ENCODE assay signal across 24 cellular contexts in genomic region chr10:13669182-13669860, GRCh38.
A peak's percentile ranks its signal among the peaks of the same experiment; 100 is the strongest.
DNase-seq lines count a peak whose midpoint lies in the region; ATAC-seq and TF ChIP-seq lines count a peak whose summit lies in the region.
"Had no signal": no experiment of that assay in that cellular context is flagged by ENCODE, and none has a peak within 500 bp of the region (broad histone marks: within the 10 kb centered on the region; RNA-seq: fewer than 3 reads in every experiment).

No MANE protein-coding gene starts in this region.

- H3K4ac ChIP-seq in mesenchymal stem cell (ENCODE audit: low read depth in 1 of 2, low read length in 2 of 2), result no peak overlapping the region

- no peaks in the 10 kb centered on the region for H3K27me3 ChIP-seq in mesenchymal stem cell (ENCODE audit: control insufficient read depth in 1 of 2, insufficient read depth in 1 of 2, low read length in 2 of 2)
- H3K27me3 ChIP-seq in upper lobe of right lung, result no peaks in the 10 kb centered on the region
- H3K27me3 ChIP-seq in BE2C, result no peaks in the 10 kb centered on the region; the same call in 1 of the 2 replicates
- H3K27me3 ChIP-seq: colonic mucosa, neural progenitor cell had no signal

- TF ChIP-seq CTCF in upper lobe of right lung (IDR thresholded peaks at IDR 0.05) (no peak), BE2C (IDR thresholded peaks at IDR 0.05; ENCODE audit: low read depth, low read length) (no peak)

- no peak overlapping the region for H4K91ac ChIP-seq in mesenchymal stem cell (ENCODE audit: low read length)

- H2AK5ac ChIP-seq in mesenchymal stem cell (ENCODE audit: low read length, severe bottlenecking), result peak overlapping the region; percentile 91

- ATAC-seq in upper lobe of right lung, result peak; percentile 40
- ATAC-seq: HCT116; SK-N-SH treated with all-trans-retinoic acid at 6 μM for 48 hours; stimulated activated effector memory CD8-positive, alpha-beta T cell treated with anti-CD3 and anti-CD28 coated beads, Interleukin-12 subunit alpha, Interleukin-12 subunit beta, amount 100 ng/mL, for 72 hours had no signal

- DNase-seq in HuH-7.5 (ENCODE audit: low spot score) (peak; percentile 32), glomerular visceral epithelial cell (ENCODE audit: extremely low spot score) (peak; percentile 21), mesenchymal stem cell (no peak), upper lobe of right lung (no peak), BE2C (no peak), DMS153 treated with DMSO at 0.1 percent for 48 hours (lab: John Stamatoyannopoulos, UW; ENCODE audit: unreplicated experiment) (no peak), dermis blood vessel endothelial cell (no peak)
- DNase-seq: activated CD4-positive, alpha-beta T cell treated with anti-CD3 and anti-CD28 coated beads for 4 hours; activated naive CD4-positive, alpha-beta T cell; activated T-cell treated with anti-CD3 and anti-CD28 coated beads, Interleukin-2, amount 50 U/mL, for 48 hours; CD4-positive, alpha-beta T cell; colonic mucosa; DMS153; KG1; NCI-H1436 treated with DMSO at 0.1 percent for 48 hours; NCI-H2107; NCI-H446; stimulated activated CD4-positive, alpha-beta T cell treated with anti-CD3 and anti-CD28 coated beads, Interleukin-2, amount 100 ng/mL, for 24 hours; T-helper 2 cell had no signal

- no peak overlapping the region for H2BK15ac ChIP-seq in mesenchymal stem cell (ENCODE audit: low read depth, poor library complexity, severe bottlenecking)

- H3K79me1 ChIP-seq in mesenchymal stem cell (replicated peaks; ENCODE audit: low read length, poor library complexity, severe bottlenecking), result peaks cover 40% of the 10 kb centered on the region

- H3K23ac ChIP-seq in mesenchymal stem cell (ENCODE audit: low read length in 2 of 2), result no peak overlapping the region

- peaks cover 71 to 94% of the 10 kb centered on the region in 2 experiments for H3K36me3 ChIP-seq in mesenchymal stem cell (ENCODE audit: control insufficient read depth in 1 of 2, insufficient read depth in 2 of 2, low read depth in 1 of 2, low read length in 2 of 2)
- peaks cover 36% of the 10 kb centered on the region for H3K36me3 ChIP-seq in upper lobe of right lung
- no peaks in the 10 kb centered on the region for H3K36me3 ChIP-seq in BE2C
- H3K36me3 ChIP-seq: colonic mucosa, neural progenitor cell had no signal

- no peak overlapping the region for H3K4me2 ChIP-seq in mesenchymal stem cell (ENCODE audit: low read length, poor library complexity, severe bottlenecking)
- H3K4me2 ChIP-seq: smooth muscle cell had no signal

- no peak overlapping the region for H3K18ac ChIP-seq in mesenchymal stem cell (ENCODE audit: low read depth in 1 of 2, low read length in 2 of 2)

- no peak overlapping the region for H2AFZ ChIP-seq in mesenchymal stem cell (ENCODE audit: low read depth, low read length)
- H2AFZ ChIP-seq: neural progenitor cell had no signal

- H3K27ac ChIP-seq in mesenchymal stem cell (ENCODE audit: low read length, poor library complexity, severe bottlenecking) (peak overlapping the region; percentile 79), upper lobe of right lung (peak overlapping the region; percentile 2)
- H3K27ac ChIP-seq: colonic mucosa, neural progenitor cell had no signal

- H2BK5ac ChIP-seq in mesenchymal stem cell (ENCODE audit: low read depth, low read length, poor library complexity, severe bottlenecking), result peak overlapping the region; percentile 87

- H3K9ac ChIP-seq in mesenchymal stem cell (ENCODE audit: low read length), result no peak overlapping the region
- H3K9ac ChIP-seq: neural progenitor cell had no signal

- H3K9me3 ChIP-seq in mesenchymal stem cell (ENCODE audit: control insufficient read depth, low read length) (no peaks in the 10 kb centered on the region), upper lobe of right lung (no peaks in the 10 kb centered on the region), BE2C (no peaks in the 10 kb centered on the region)
- H3K9me3 ChIP-seq: colonic mucosa had no signal

- intact Hi-C loops in upper lobe of right lung (cut with DNase I), result no loop called here

- WGBS in mesenchymal stem cell, result 93% methylated on average over 9 of the region's 9 CpGs

- H2BK12ac ChIP-seq in mesenchymal stem cell (ENCODE audit: low read length in 2 of 2), result no peak overlapping the region

- H2BK120ac ChIP-seq in mesenchymal stem cell (ENCODE audit: low read depth, low read length), result no peak overlapping the region

- H4K8ac ChIP-seq in mesenchymal stem cell (ENCODE audit: low read length), result no peak overlapping the region

- H3K4me3 ChIP-seq in mesenchymal stem cell (ENCODE audit: insufficient read depth in 1 of 2, low read depth in 1 of 2, low read length in 2 of 2) (no peak overlapping the region), upper lobe of right lung (no peak overlapping the region), BE2C (ENCODE audit: low read depth, low read length) (no peak overlapping the region)
- H3K4me3 ChIP-seq: colonic mucosa, neural progenitor cell, smooth muscle cell had no signal

- H3K4me1 ChIP-seq in mesenchymal stem cell (ENCODE audit: control insufficient read depth, insufficient read depth, low read depth, low read length), result peaks cover 24% of the 10 kb centered on the region
- no peaks in the 10 kb centered on the region for H3K4me1 ChIP-seq in upper lobe of right lung
- H3K4me1 ChIP-seq in BE2C, result no peaks in the 10 kb centered on the region
- H3K4me1 ChIP-seq: colonic mucosa had no signal

- H3K14ac ChIP-seq in mesenchymal stem cell (ENCODE audit: low read length in 2 of 2), result no peak overlapping the region

Comparison
In these comparisons a context has a peak if more than half of its experiments do, and no peak if none do; other contexts are left out.
1. DNase-seq: peak in HuH-7.5 (single experiment) and glomerular visceral epithelial cell (single experiment); none in mesenchymal stem cell (single experiment), upper lobe of right lung (single experiment), BE2C (single experiment), DMS153 treated with DMSO at 0.1 percent for 48 hours (single experiment) and dermis blood vessel endothelial cell (single experiment).